In genomic region chr16:67637625-67638024, GRCh38 we compare ENCODE assay signal across 4 cellular contexts.
"Had no signal": no experiment of that assay in that cellular context is flagged by ENCODE, and none has a peak within 500 bp of the region (broad histone marks: within the 10 kb centered on the region; RNA-seq: fewer than 3 reads in every experiment).

No MANE protein-coding gene starts in this region.

- DNase-seq: H9, HCEC 1CT, IMR-90 had no signal

- H3K4me1 Mint-ChIP-seq: GM23338, H9 had no signal

- H3K4me3 Mint-ChIP-seq: GM23338, H9 had no signal

- H3K9me3 Mint-ChIP-seq: GM23338, H9 had no signal

- H3K27ac Mint-ChIP-seq: GM23338 had no signal

- H3K4me3 ChIP-seq: GM23338 had no signal

- ATAC-seq: GM23338 had no signal
